ENCODE assay signal across 8 cellular contexts in the genomic region with DNA sequence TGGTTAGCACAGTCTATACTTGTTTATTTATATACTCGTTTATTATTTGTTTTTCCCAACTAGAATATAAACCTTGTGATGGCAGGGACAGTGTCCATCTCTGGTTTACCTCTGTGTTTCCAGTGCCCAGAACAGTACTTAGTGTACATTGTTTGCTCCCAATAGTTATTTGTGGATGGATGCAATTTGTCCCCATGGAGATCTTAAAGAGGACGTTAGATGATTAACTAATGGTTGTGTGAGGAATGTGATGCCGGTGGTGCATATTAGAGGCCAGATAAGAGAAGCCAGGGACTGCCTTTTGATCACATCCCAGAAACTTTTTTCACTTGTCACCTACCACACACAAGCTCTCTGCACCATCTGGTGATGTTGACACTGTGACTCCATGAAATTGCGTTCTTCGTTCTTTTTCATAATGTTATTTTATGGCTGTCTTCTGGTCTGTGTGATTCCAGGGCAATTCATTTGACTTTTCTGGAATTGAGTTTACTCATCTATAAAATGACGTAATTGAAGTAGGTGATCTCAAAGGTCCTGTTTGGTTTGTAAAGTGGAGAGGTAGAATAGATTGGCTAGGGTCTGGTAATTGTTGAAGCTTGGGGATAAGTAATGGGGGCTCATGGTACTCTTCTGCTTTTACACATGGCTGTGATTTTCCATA. TPM values are rescaled to one million over a fixed set of nuclear protein-coding genes. Genes with fewer than 3 reads are reported as not detected.
DNase-seq lines count a peak whose midpoint lies in the region; ATAC-seq, FAIRE-seq and TF ChIP-seq lines count a peak whose summit lies in the region.
"Had no signal": no experiment of that assay in that cellular context is flagged by ENCODE, and none has a peak within 500 bp of the region (broad histone marks: within the 10 kb centered on the region; RNA-seq: fewer than 3 reads in every experiment).

No MANE protein-coding gene starts in this region.

- H3K36me3 Mint-ChIP-seq in activated CD8-positive, alpha-beta T cell treated with anti-CD3 and anti-CD28 coated beads, Interleukin-2, amount 10 ng/mL, durations not matched to agents 7 days and 5 days (ENCODE audit: low read depth): peaks cover 47% of the 10 kb centered on the region
- H3K36me3 Mint-ChIP-seq in stimulated activated effector memory CD8-positive, alpha-beta T cell treated with anti-CD3 and anti-CD28 coated beads, Interleukin-12 subunit alpha, Interleukin-12 subunit beta, amount 100 ng/mL, for 72 hours: peaks cover 35% of the 10 kb centered on the region

- ATAC-seq in activated CD8-positive, alpha-beta T cell treated with anti-CD3 and anti-CD28 coated beads, Interleukin-2, amount 10 ng/mL, durations not matched to agents 7 days and 5 days: no peak
- no peak for ATAC-seq in stimulated activated effector memory CD8-positive, alpha-beta T cell treated with anti-CD3 and anti-CD28 coated beads, Interleukin-12 subunit alpha, Interleukin-12 subunit beta, amount 100 ng/mL, for 72 hours

- H3K4me3 ChIP-seq in iPS-18c (ENCODE audit: insufficient read depth, low read depth, low read length): peak overlapping the region; percentile 99

- no peaks in the 10 kb centered on the region for H3K9me3 ChIP-seq in iPS-18c (ENCODE audit: control insufficient read depth, insufficient read depth, low read length)

- no peak for FAIRE-seq in D721Med (lab: Jason Lieb, UNC)

- DNase-seq in HT-29 (ENCODE audit: low spot score) (peak; percentile 1), D721Med (ENCODE audit: insufficient read length, low spot score) (no peak), hepatic stellate cell (ENCODE audit: low spot score) (no peak), NCI-H2227 treated with DMSO at 0.1 percent for 48 hours (lab: John Stamatoyannopoulos, UW) (no peak)
- no peak for DNase-seq in activated CD8-positive, alpha-beta T cell treated with anti-CD3 and anti-CD28 coated beads, Interleukin-2, amount 10 ng/mL, durations not matched to agents 7 days and 5 days
- DNase-seq in stimulated activated effector memory CD8-positive, alpha-beta T cell treated with anti-CD3 and anti-CD28 coated beads, Interleukin-12 subunit alpha, Interleukin-12 subunit beta, amount 100 ng/mL, for 72 hours (ENCODE audit: low spot score in 2 of 2): no peak
- DNase-seq: NCI-H226 had no signal

- no peak for TF ChIP-seq CTCF in D721Med (IDR thresholded peaks at IDR 0.05; ENCODE audit: insufficient read depth, missing control alignments)

- H3K4me3 Mint-ChIP-seq in activated CD8-positive, alpha-beta T cell treated with anti-CD3 and anti-CD28 coated beads, Interleukin-2, amount 10 ng/mL, durations not matched to agents 7 days and 5 days: peak overlapping the region; percentile 96
- peak overlapping the region; percentile 96 for H3K4me3 Mint-ChIP-seq in stimulated activated effector memory CD8-positive, alpha-beta T cell treated with anti-CD3 and anti-CD28 coated beads, Interleukin-12 subunit alpha, Interleukin-12 subunit beta, amount 100 ng/mL, for 72 hours

- no peaks in the 10 kb centered on the region for H3K9me3 Mint-ChIP-seq in activated CD8-positive, alpha-beta T cell treated with anti-CD3 and anti-CD28 coated beads, Interleukin-2, amount 10 ng/mL, durations not matched to agents 7 days and 5 days (ENCODE audit: insufficient read depth)
- no peaks in the 10 kb centered on the region for H3K9me3 Mint-ChIP-seq in stimulated activated effector memory CD8-positive, alpha-beta T cell treated with anti-CD3 and anti-CD28 coated beads, Interleukin-12 subunit alpha, Interleukin-12 subunit beta, amount 100 ng/mL, for 72 hours

- H3K27me3 Mint-ChIP-seq in activated CD8-positive, alpha-beta T cell treated with anti-CD3 and anti-CD28 coated beads, Interleukin-2, amount 10 ng/mL, durations not matched to agents 7 days and 5 days (ENCODE audit: low read depth): no peaks in the 10 kb centered on the region

- POLR2A ChIA-PET in activated CD8-positive, alpha-beta T cell treated with anti-CD3 and anti-CD28 coated beads, Interleukin-2, amount 10 ng/mL, durations not matched to agents 7 days and 5 days (lab: Charles Lee): interaction anchor here (0.8 to 1.6 kb wide), 3 partner anchors 227 to 231 kb away, joined by 4 to 6 read pairs (median 5); a partner anchor contains a TSS

- H3K27ac Mint-ChIP-seq in activated CD8-positive, alpha-beta T cell treated with anti-CD3 and anti-CD28 coated beads, Interleukin-2, amount 10 ng/mL, durations not matched to agents 7 days and 5 days: peak overlapping the region; percentile 91
- peak overlapping the region; percentile 97 for H3K27ac Mint-ChIP-seq in stimulated activated effector memory CD8-positive, alpha-beta T cell treated with anti-CD3 and anti-CD28 coated beads, Interleukin-12 subunit alpha, Interleukin-12 subunit beta, amount 100 ng/mL, for 72 hours

- CTCF ChIA-PET in activated CD8-positive, alpha-beta T cell treated with anti-CD3 and anti-CD28 coated beads, Interleukin-2, amount 10 ng/mL, durations not matched to agents 7 days and 5 days (lab: Charles Lee): interaction anchor here (1.0 to 2.6 kb wide), 4 partner anchors 8 to 231 kb away, joined by 3 to 9 read pairs (median 5); no protein-coding TSS in a partner anchor

- peaks cover 45% of the 10 kb centered on the region for H3K4me1 Mint-ChIP-seq in activated CD8-positive, alpha-beta T cell treated with anti-CD3 and anti-CD28 coated beads, Interleukin-2, amount 10 ng/mL, durations not matched to agents 7 days and 5 days (ENCODE audit: low read depth)
- peaks cover 39% of the 10 kb centered on the region for H3K4me1 Mint-ChIP-seq in stimulated activated effector memory CD8-positive, alpha-beta T cell treated with anti-CD3 and anti-CD28 coated beads, Interleukin-12 subunit alpha, Interleukin-12 subunit beta, amount 100 ng/mL, for 72 hours

RNA-seq across cellular contexts. Expression of a gene that starts 1.2 kb away (rescaled TPM):
- total RNA-seq in HT-29 (2014; rRNA removed; shearing (Covaris generic)): 10.8 and 13.3 TPM in 2 replicates
- total RNA-seq in activated CD8-positive, alpha-beta T cell treated with anti-CD3 and anti-CD28 coated beads, Interleukin-2, amount 10 ng/mL, durations not matched to agents 7 days and 5 days: 10 to 100 TPM; 23.3 to 25.4 TPM
